In the genomic region with DNA sequence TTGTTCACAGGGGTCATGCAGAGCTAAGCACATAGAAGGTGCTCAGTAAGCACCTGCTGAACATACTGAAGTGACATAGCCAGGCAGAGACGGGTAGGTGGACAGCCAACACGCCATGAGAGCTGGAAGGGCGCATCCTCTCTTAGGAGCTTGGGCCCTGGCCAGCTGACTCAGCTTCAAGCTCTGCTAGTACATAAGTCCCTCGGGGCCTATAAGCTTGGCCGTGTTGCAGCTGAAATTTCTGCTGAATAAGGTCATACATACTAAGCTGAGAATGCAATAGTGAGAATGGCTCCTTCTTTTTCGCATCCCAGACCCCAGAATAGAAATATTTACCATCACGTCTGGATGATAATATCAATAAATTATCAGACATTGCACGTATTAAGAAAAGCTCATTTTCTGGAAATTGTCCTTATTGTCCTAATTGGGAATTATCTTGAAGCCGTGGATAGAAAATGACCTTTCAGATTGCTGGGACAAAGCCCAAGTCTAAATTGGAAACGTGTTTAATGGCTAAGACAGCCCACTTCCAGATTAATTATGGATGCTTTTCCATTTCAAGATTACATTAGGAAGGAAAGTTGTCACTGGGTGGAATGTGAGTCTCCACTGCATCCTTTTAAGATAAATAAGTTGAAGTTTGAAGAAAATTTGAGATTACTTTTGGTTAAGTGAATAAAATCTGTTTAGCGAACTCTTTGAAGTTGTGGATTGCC, we compare ENCODE assay signal across 10 cellular contexts.
DNase-seq lines count a peak whose midpoint lies in the region; ATAC-seq, FAIRE-seq and TF ChIP-seq lines count a peak whose summit lies in the region.
"Had no signal": no experiment of that assay in that cellular context is flagged by ENCODE, and none has a peak within 500 bp of the region (broad histone marks: within the 10 kb centered on the region; RNA-seq: fewer than 3 reads in every experiment).

No MANE protein-coding gene starts in this region.

- intact Hi-C loops in A673 (cut with micrococcal nuclease; ENCODE audit: unreplicated experiment) (loop anchor here (5.0 kb wide), 1 partner anchor 34 kb away; no protein-coding TSS in a partner anchor), body of pancreas (cut with DNase I) (no loop called here), right lobe of liver (cut with DNase I) (no loop called here)

- POLR2A ChIA-PET in A673 (lab: Charles Lee; ENCODE audit: low non-redundant PET): no interaction called here

- H3K4me3 ChIP-seq in A673 (ENCODE audit: low read depth, low read length, poor library complexity, severe bottlenecking) (no peak overlapping the region), body of pancreas (no peak overlapping the region), right lobe of liver (no peak overlapping the region)

- TF ChIP-seq CTCF in A673 (conservative IDR thresholded peaks at IDR 0.05; ENCODE audit: low read depth, low read length): no peak
- no peak for TF ChIP-seq CTCF in body of pancreas (IDR thresholded peaks at IDR 0.05)
- no peak for TF ChIP-seq CTCF in right lobe of liver (IDR thresholded peaks at IDR 0.05)

- H3K36me3 ChIP-seq in A673 (ENCODE audit: insufficient read depth, low read length, poor library complexity, severe bottlenecking) (no peaks in the 10 kb centered on the region), body of pancreas (replicated peaks in 1 of 2; ENCODE audit: insufficient read depth in 1 of 2, low read depth in 2 of 2) (no peaks in the 10 kb centered on the region), right lobe of liver (no peaks in the 10 kb centered on the region)

- H3K4me1 ChIP-seq in A673 (ENCODE audit: insufficient read depth, low read length, poor library complexity, severe bottlenecking): peaks cover 27% of the 10 kb centered on the region
- H3K4me1 ChIP-seq in body of pancreas: no peaks in the 10 kb centered on the region
- peaks cover 0 to 11% (median 0%) of the 10 kb centered on the region in 4 donors for H3K4me1 ChIP-seq in right lobe of liver

- H3K9me3 ChIP-seq in A673 (ENCODE audit: low read depth, low read length, poor library complexity, severe bottlenecking): no peaks in the 10 kb centered on the region
- no peaks in the 10 kb centered on the region for H3K9me3 ChIP-seq in body of pancreas
- no peaks in the 10 kb centered on the region for H3K9me3 ChIP-seq in right lobe of liver

- 53 to 67% methylated on average over 11 of the region's 11 CpGs for WGBS in body of pancreas, 2 donors
- 59% methylated on average over 11 of the region's 11 CpGs for WGBS in right lobe of liver (ENCODE audit: insufficient coverage, low coverage, low lambda C conversion rate, missing lambda C conversion rate)

- TF ChIP-seq POLR2A in body of pancreas (IDR thresholded peaks at IDR 0.05): no peak
- no peak for TF ChIP-seq POLR2A in right lobe of liver (IDR thresholded peaks at IDR 0.05)

- BruUV-seq in A673 (replicated peaks; lab: Mats Ljungman, UMichigan): no TSS peak

- peak; percentile 97 for DNase-seq in A673 (ENCODE audit: low spot score)
- DNase-seq in HTR-8/SVneo (ENCODE audit: insufficient read length, low spot score): peak; percentile 40
- DNase-seq in body of pancreas: peak; percentile 25 to 69 (median 52)
- DNase-seq in right lobe of liver: peak in 1 of 3 donors; percentile 48
- no peak for DNase-seq in CD1c-positive myeloid dendritic cell (ENCODE audit: extremely low spot score)
- no peak for DNase-seq in activated naive CD4-positive, alpha-beta T cell (lab: John Stamatoyannopoulos, UW)
- no peak for DNase-seq in GDM1 (lab: John Stamatoyannopoulos, UW)
- DNase-seq: DND-41; stimulated activated CD4-positive, alpha-beta T cell treated with anti-CD3 and anti-CD28 coated beads, Interleukin-15, amount 100 ng/mL, for 24 hours had no signal

- H3K27me3 ChIP-seq in A673 (replicated peaks; ENCODE audit: insufficient read depth, low read depth, low read length, poor library complexity) (no peaks in the 10 kb centered on the region), body of pancreas (no peaks in the 10 kb centered on the region), right lobe of liver (no peaks in the 10 kb centered on the region)

- H3K27ac ChIP-seq in A673 (ENCODE audit: low read depth, low read length, poor library complexity, severe bottlenecking): peak overlapping the region; percentile 29
- H3K27ac ChIP-seq in body of pancreas: no peak overlapping the region
- H3K27ac ChIP-seq in right lobe of liver: no peak overlapping the region

- peak; percentile 47 for ATAC-seq in body of pancreas
- peak in 3 of 4 donors; percentile 4 to 29 (median 8) for ATAC-seq in right lobe of liver
- no peak for ATAC-seq in GM19455 (IDR thresholded peaks at IDR 0.05; ENCODE audit: unreplicated experiment)

- CTCF ChIA-PET in A673 (lab: Charles Lee): interaction anchor here (0.8 to 1.1 kb wide), 2 partner anchors 31 to 41 kb away, joined by 3 to 5 read pairs; no protein-coding TSS in a partner anchor

- no peak for FAIRE-seq in HTR-8/SVneo (lab: Jason Lieb, UNC)

Comparison
In these comparisons a context has a peak if more than half of its experiments do, and no peak if none do; other contexts are left out.
1. DNase-seq: peak in A673 (single experiment), HTR-8/SVneo (single experiment) and body of pancreas (4 of 4); none in CD1c-positive myeloid dendritic cell (single experiment), activated naive CD4-positive, alpha-beta T cell (0 of 4) and GDM1 (single experiment).